In the genomic region with DNA sequence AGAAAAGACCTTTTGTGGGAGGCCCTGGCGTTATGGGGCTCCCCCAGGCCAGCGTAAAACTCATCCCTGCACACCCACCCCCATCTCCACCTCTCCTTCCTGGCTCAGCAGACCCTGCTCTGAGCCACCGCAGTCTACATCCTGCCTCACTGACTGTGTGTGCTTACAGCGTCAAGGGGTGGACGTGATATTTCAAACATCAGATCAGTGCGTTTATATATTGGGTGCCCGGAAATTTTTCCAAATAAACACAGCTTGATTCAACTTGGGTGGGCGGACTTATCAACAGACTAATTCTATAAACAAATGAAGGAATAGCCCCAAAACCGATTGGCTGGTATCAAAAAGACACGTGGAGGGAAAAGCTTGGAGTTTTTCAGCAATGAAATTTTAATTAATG, we compare ENCODE assay signal across 1 cellular context.
TF ChIP-seq lines count a peak whose summit lies in the region.

No MANE protein-coding gene starts in this region.

TF ChIP-seq in endothelial cell of umbilical vein, 7 proteins besides CTCF, POLR2A, EP300 and RAD21:
- TF ChIP-seq GATA2 (IDR thresholded peaks at IDR 0.05; ENCODE audit: insufficient read depth, insufficient read length, low read depth, low read length) = no peak
- no peak for TF ChIP-seq MYC (IDR thresholded peaks at IDR 0.05; ENCODE audit: low read depth, low read length)
- TF ChIP-seq FOS (IDR thresholded peaks at IDR 0.05; ENCODE audit: borderline replicate concordance, insufficient read depth, low read length) = no peak
- TF ChIP-seq EZH2 (IDR thresholded peaks at IDR 0.05; ENCODE audit: borderline replicate concordance, low read depth, low read length, severe bottlenecking) = no peak
- no peak for TF ChIP-seq JUN (IDR thresholded peaks at IDR 0.05; ENCODE audit: borderline replicate concordance, insufficient read depth, insufficient read length, low read depth)
- no peak for TF ChIP-seq POLR2AphosphoS5 (IDR thresholded peaks at IDR 0.05; ENCODE audit: insufficient read depth, low read depth, low read length)
- TF ChIP-seq, protein P1, sequence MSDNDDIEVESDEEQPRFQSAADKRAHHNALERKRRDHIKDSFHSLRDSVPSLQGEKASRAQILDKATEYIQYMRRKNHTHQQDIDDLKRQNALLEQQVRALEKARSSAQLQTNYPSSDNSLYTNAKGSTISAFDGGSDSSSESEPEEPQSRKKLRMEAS (IDR thresholded peaks at IDR 0.05; ENCODE audit: insufficient read depth, insufficient read length) = no peak
